In the genomic region with DNA sequence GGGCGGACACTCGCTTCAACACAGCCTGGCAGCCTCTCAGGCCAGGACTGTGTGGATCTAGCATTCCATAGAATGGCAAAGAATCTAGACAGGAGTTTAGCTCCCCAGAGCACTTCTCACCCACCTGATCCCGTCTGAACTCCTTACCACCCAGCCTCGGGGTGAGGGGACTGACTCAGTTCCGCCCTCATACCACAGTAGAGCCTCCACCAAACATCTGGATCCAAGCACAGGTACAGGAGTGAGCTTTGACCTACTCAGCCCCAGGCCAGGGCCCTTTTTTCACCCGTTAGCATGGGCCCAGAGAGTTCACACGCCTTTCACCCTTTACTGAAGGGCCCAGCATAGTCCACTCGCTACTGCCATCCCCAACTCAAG, we compare ENCODE assay signal across 8 cellular contexts. TPM values are rescaled to one million over a fixed set of nuclear protein-coding genes. Genes with fewer than 3 reads are reported as not detected.
DNase-seq lines count a peak whose midpoint lies in the region; ATAC-seq and TF ChIP-seq lines count a peak whose summit lies in the region.

No MANE protein-coding gene starts in this region.

- H3K27me3 ChIP-seq in gastrocnemius medialis = no peaks in the 10 kb centered on the region

- peak overlapping the region; percentile 99 to 100 for H3K4me3 ChIP-seq in foreskin fibroblast (ENCODE audit: low read depth in 1 of 2, low read length in 2 of 2)
- H3K4me3 ChIP-seq in gastrocnemius medialis = peak overlapping the region; percentile 85 to 100 (median 97)

- peak; percentile 17 for ATAC-seq in GM21717 (IDR thresholded peaks at IDR 0.05; ENCODE audit: unreplicated experiment)
- peak; percentile 11; the same call in 2 of the 3 replicates for ATAC-seq in SK-N-SH treated with all-trans-retinoic acid at 6 μM for 48 hours
- peak in 1 of 2 donors; percentile 3 for ATAC-seq in gastrocnemius medialis
- no peak for ATAC-seq in HG03457 (IDR thresholded peaks at IDR 0.05; ENCODE audit: unreplicated experiment)

- H3K27ac ChIP-seq in gastrocnemius medialis = peak overlapping the region; percentile 89 to 96 (median 92)

- no peak for TF ChIP-seq POLR2A in gastrocnemius medialis (IDR thresholded peaks at IDR 0.05)

- in situ Hi-C loops in gastrocnemius medialis (cut with MboI; ENCODE audit: low sequenced_read_pairs in 4 of 4) (loop anchor here (25.0 kb wide), 4 partner anchors 307 to 1718 kb away; partner anchors contain the start of genes NSFL1C (in 1 of the 4), PCED1A (in 1 of the 4), SNRPB (in 1 of the 4) and VPS16 (in 1 of the 4)), G401 (cut with HindIII; ENCODE audit: low sequenced_read_pairs) (no loop called here)

- DNase-seq in foreskin fibroblast = peak in 1 of 2 donors; percentile 17
- no peak for DNase-seq in gastrocnemius medialis
- DNase-seq in GM03348 (ENCODE audit: low spot score) = no peak
- DNase-seq in NCI-H146 (lab: John Stamatoyannopoulos, UW) = no peak
- DNase-seq in G401 (ENCODE audit: low spot score) = no peak

- no peaks in the 10 kb centered on the region for H3K36me3 ChIP-seq in gastrocnemius medialis

- no peaks in the 10 kb centered on the region for H3K9me3 ChIP-seq in gastrocnemius medialis

- intact Hi-C loops in gastrocnemius medialis (cut with DNase I; ENCODE audit: low total_unique reads) = loop anchor here (2.0 to 10.0 kb wide), 4 partner anchors 273 to 1352 kb away; partner anchors contain the start of genes CSNK2A1, FKBP1A and SNRPB

- TF ChIP-seq CTCF in foreskin fibroblast (IDR thresholded peaks at IDR 0.05; ENCODE audit: low read depth, low read length) (no peak), gastrocnemius medialis (IDR thresholded peaks at IDR 0.05 in 4 of 5, conservative IDR thresholded peaks at IDR 0.05 in 1 of 5) (no peak)

- peaks cover 53 to 59% of the 10 kb centered on the region in 2 donors for H3K4me1 ChIP-seq in gastrocnemius medialis

TF ChIP-seq in SK-N-SH treated with all-trans-retinoic acid at 6 μM for 48 hours, 23 proteins besides CTCF, POLR2A, EP300 and RAD21:
- TF ChIP-seq ZNF70 (CRISPR knock-in tag; IDR thresholded peaks at IDR 0.05) (no peak), SNAI2 (CRISPR knock-in tag; IDR thresholded peaks at IDR 0.05) (no peak)

RNA-seq across cellular contexts. Expression of gene PSMF1, which starts 0.7 kb away (rescaled TPM):
- 100 to 1,000 TPM; 174 to 433 (median 247) TPM for total RNA-seq in gastrocnemius medialis
- total RNA-seq in G401 (2014; rRNA removed; shearing (Covaris generic)) = 84.9 and 95.9 TPM in 2 replicates
